9 cellular contexts compared by ENCODE assay signal in the genomic region with DNA sequence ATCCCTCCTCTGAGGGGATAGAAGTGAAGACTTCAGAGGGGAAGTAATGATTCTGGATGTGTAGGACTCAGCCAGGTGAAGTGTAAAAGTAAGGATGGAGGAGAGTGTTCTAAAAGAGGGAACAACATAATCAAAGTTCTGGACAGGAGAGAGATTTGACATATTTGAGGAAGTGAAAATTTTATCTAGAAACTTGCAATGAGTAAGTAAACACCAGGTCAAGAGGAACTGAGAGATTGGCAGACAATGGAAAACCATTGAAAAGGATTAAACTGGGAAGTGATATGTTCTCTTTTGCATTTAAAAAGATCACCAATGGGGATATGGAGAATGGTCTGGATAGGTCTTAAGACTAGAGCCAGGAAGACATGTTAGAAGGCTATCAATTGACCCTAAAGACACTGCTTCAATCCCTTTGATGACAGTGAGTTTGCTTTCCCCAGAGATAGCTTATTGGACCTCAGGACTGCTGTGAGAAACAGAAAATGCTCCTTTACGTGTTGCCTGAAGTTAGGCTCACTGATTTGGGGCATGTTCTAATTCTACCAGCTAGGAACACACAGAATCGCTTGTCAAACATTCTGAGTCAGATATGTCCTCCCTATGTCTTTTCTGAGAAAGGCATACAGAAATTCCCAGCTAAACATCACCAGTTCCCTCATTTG.
DNase-seq lines count a peak whose midpoint lies in the region; ATAC-seq, FAIRE-seq and TF ChIP-seq lines count a peak whose summit lies in the region.
"Had no signal": no experiment of that assay in that cellular context is flagged by ENCODE, and none has a peak within 500 bp of the region (broad histone marks: within the 10 kb centered on the region; RNA-seq: fewer than 3 reads in every experiment).

No MANE protein-coding gene starts in this region.

- DNase-seq in GM12892 (ENCODE audit: insufficient read length): no peak
- DNase-seq in effector memory CD8-positive, alpha-beta T cell: no peak
- no peak for DNase-seq in sigmoid colon
- DNase-seq in hepatocyte (ENCODE audit: low spot score): no peak
- DNase-seq in SW 1271 (lab: John Stamatoyannopoulos, UW): no peak
- no peak for DNase-seq in putamen (ENCODE audit: low spot score)
- DNase-seq: head of caudate nucleus had no signal

- H3K79me2 ChIP-seq in hepatocyte: peaks cover 38% of the 10 kb centered on the region

- H3K27ac Mint-ChIP-seq in effector memory CD8-positive, alpha-beta T cell: peak overlapping the region; percentile 2 to 95

- no peak overlapping the region for H2AFZ ChIP-seq in hepatocyte

- no peak overlapping the region for H3K27ac ChIP-seq in sigmoid colon
- H3K27ac ChIP-seq in hepatocyte: no peak overlapping the region

- H3K4me2 ChIP-seq in hepatocyte: no peak overlapping the region

- H3K4me1 Mint-ChIP-seq in effector memory CD8-positive, alpha-beta T cell (ENCODE audit: low read depth in 2 of 2): peaks cover 28 to 59% of the 10 kb centered on the region in 2 donors

- intact Hi-C loops in sigmoid colon (cut with DNase I): loop anchor here (10.0 kb wide), 1 partner anchor 83 kb away; no protein-coding TSS in a partner anchor

- H4K20me1 ChIP-seq in hepatocyte (ENCODE audit: insufficient read depth, poor library complexity, severe bottlenecking): no peaks in the 10 kb centered on the region

- H3K36me3 ChIP-seq in sigmoid colon: no peaks in the 10 kb centered on the region
- H3K36me3 ChIP-seq in hepatocyte (replicated peaks; ENCODE audit: insufficient read depth, low read depth): no peaks in the 10 kb centered on the region

- H3K36me3 Mint-ChIP-seq in effector memory CD8-positive, alpha-beta T cell (ENCODE audit: insufficient read depth): peaks cover 13% of the 10 kb centered on the region

- peaks cover 0 to 21% (median 13%) of the 10 kb centered on the region in 4 donors for H3K4me1 ChIP-seq in sigmoid colon
- H3K4me1 ChIP-seq in hepatocyte (ENCODE audit: insufficient read depth): peaks cover 24% of the 10 kb centered on the region

- H3K4me3 Mint-ChIP-seq in effector memory CD8-positive, alpha-beta T cell: peak overlapping the region in 1 of 2 donors; percentile 40

- no peak for TF ChIP-seq EP300 in sigmoid colon (IDR thresholded peaks at IDR 0.05)

- peak; percentile 78 for ATAC-seq in GM21515 (IDR thresholded peaks at IDR 0.05; ENCODE audit: unreplicated experiment)
- ATAC-seq in HG03565 (IDR thresholded peaks at IDR 0.05; ENCODE audit: unreplicated experiment): peak; percentile 68
- ATAC-seq in effector memory CD8-positive, alpha-beta T cell (replicated peaks): no peak

- TF ChIP-seq POLR2A in GM12892 (IDR thresholded peaks at IDR 0.05; ENCODE audit: low read depth, low read length) (no peak), sigmoid colon (IDR thresholded peaks at IDR 0.05) (no peak)

- no peaks in the 10 kb centered on the region for H3K9me3 Mint-ChIP-seq in effector memory CD8-positive, alpha-beta T cell

- H3K27me3 ChIP-seq in sigmoid colon: no peaks in the 10 kb centered on the region
- H3K27me3 ChIP-seq in hepatocyte: no peaks in the 10 kb centered on the region

- H3K27me3 Mint-ChIP-seq in effector memory CD8-positive, alpha-beta T cell: no peaks in the 10 kb centered on the region

- H3K9me2 ChIP-seq in hepatocyte (replicated peaks; ENCODE audit: insufficient read depth): no peaks in the 10 kb centered on the region

- TF ChIP-seq CTCF in sigmoid colon (IDR thresholded peaks at IDR 0.05) (no peak), hepatocyte (IDR thresholded peaks at IDR 0.05; ENCODE audit: poor library complexity) (no peak)

- 81 to 92% methylated on average over 2 of the region's 2 CpGs for WGBS in sigmoid colon, 2 donors
- 97% methylated on average over 2 of the region's 2 CpGs for WGBS in hepatocyte (ENCODE audit: low lambda C conversion rate, missing lambda C conversion rate)

- H3K4me3 ChIP-seq in sigmoid colon (no peak overlapping the region), hepatocyte (no peak overlapping the region)

- no peaks in the 10 kb centered on the region for H3K9me3 ChIP-seq in sigmoid colon
- no peaks in the 10 kb centered on the region for H3K9me3 ChIP-seq in hepatocyte (ENCODE audit: low read depth)

- peak; percentile 78 for FAIRE-seq in GM12892 (lab: Jason Lieb, UNC)
